ENCODE assay signal across 29 cellular contexts in genomic region chr15:38824719-38825118, GRCh38.
"Had no signal": no experiment of that assay in that cellular context is flagged by ENCODE, and none has a peak within 500 bp of the region (broad histone marks: within the 10 kb centered on the region; RNA-seq: fewer than 3 reads in every experiment).

No MANE protein-coding gene starts in this region.

- H3K4me3 ChIP-seq: stomach, suprapubic skin, testis, thoracic aorta, thyroid gland, tibial artery, tibial nerve, transverse colon, upper lobe of left lung, upper lobe of right lung, uterus, vagina had no signal

- H3K9me3 ChIP-seq: stomach, suprapubic skin, testis, thoracic aorta, thyroid gland, tibial artery, tibial nerve, transverse colon, upper lobe of left lung, upper lobe of right lung, uterus, vagina had no signal

- DNase-seq: stimulated activated CD4-positive, alpha-beta T cell treated with anti-CD3 and anti-CD28 coated beads, Interleukin-2, amount 100 ng/mL, for 48 hours; stimulated activated CD4-positive, alpha-beta T cell treated with anti-CD3 and anti-CD28 coated beads, Interleukin-4, amount 100 ng/mL, for 1 hour; stimulated activated CD4-positive, alpha-beta T cell treated with anti-CD3 and anti-CD28 coated beads, Interleukin-4, amount 100 ng/mL, for 24 hours; stimulated activated CD4-positive, alpha-beta T cell treated with anti-CD3 and anti-CD28 coated beads, Interleukin-4, amount 100 ng/mL, for 4 hours; stimulated activated CD8-positive, alpha-beta memory T cell treated with anti-CD3 and anti-CD28 coated beads, Interleukin-4, amount 100 ng/mL, for 48 hours; stimulated activated naive B cell treated with anti-CD40 and anti-IgM and Interleukin-4, amounts not matched to agents 10 μg/mL and 1 μg/mL and 100 μg/mL, for 72 hours; stimulated activated naive CD4-positive, alpha-beta T cell; stimulated activated naive CD4-positive, alpha-beta T cell treated with Interleukin-2 at 50 U/mL for 16 hours; stimulated activated naive CD8-positive, alpha-beta T cell treated with anti-CD3 and anti-CD28 coated beads, Interleukin-15, amount 100 ng/mL, for 72 hours; stimulated activated naive CD8-positive, alpha-beta T cell treated with anti-CD3 and anti-CD28 coated beads, Interleukin-15, Interleukin-2, amounts not matched to agents 100 U/mL and 50 U/mL, for 24 hours; stomach; substantia nigra; testis; thyroid gland; tibial artery; transverse colon; trophoblast cell; upper lobe of left lung; upper lobe of right lung; uterus had no signal

- H3K27ac Mint-ChIP-seq: stimulated activated effector memory CD8-positive, alpha-beta T cell treated with anti-CD3 and anti-CD28 coated beads, Interleukin-12 subunit alpha, Interleukin-12 subunit beta, amount 100 ng/mL, for 72 hours; stimulated activated memory B cell treated with anti-CD40 and anti-IgM and Interleukin-4, amounts not matched to agents 10 μg/mL and 1 μg/mL and 100 μg/mL, for 72 hours; stimulated activated naive B cell treated with anti-CD40 and anti-IgM and Interleukin-4, amounts not matched to agents 10 μg/mL and 1 μg/mL and 100 μg/mL, for 72 hours; stimulated activated naive CD8-positive, alpha-beta T cell treated with anti-CD3 and anti-CD28 coated beads, Interleukin-15, amount 100 ng/mL, for 72 hours; stimulated activated naive CD8-positive, alpha-beta T cell treated with anti-CD3 and anti-CD28 coated beads, Interleukin-15, Interleukin-2, amounts not matched to agents 100 ng/mL and 50 ng/mL, for 24 hours; type B pancreatic cell had no signal

- ATAC-seq: stimulated activated effector memory CD8-positive, alpha-beta T cell treated with anti-CD3 and anti-CD28 coated beads, Interleukin-12 subunit alpha, Interleukin-12 subunit beta, amount 100 ng/mL, for 72 hours; stimulated activated memory B cell treated with anti-CD40 and anti-IgM and Interleukin-4, amounts not matched to agents 10 μg/mL and 1 μg/mL and 100 μg/mL, for 72 hours; stimulated activated naive B cell treated with anti-CD40 and anti-IgM and Interleukin-4, amounts not matched to agents 10 μg/mL and 1 μg/mL and 100 μg/mL, for 72 hours; stimulated activated naive CD8-positive, alpha-beta T cell treated with anti-CD3 and anti-CD28 coated beads, Interleukin-15, amount 100 ng/mL, for 72 hours; stimulated activated naive CD8-positive, alpha-beta T cell treated with anti-CD3 and anti-CD28 coated beads, Interleukin-15, Interleukin-2, amounts not matched to agents 100 U/mL and 50 U/mL, for 24 hours; upper lobe of right lung had no signal

- H3K4me1 ChIP-seq: stomach, suprapubic skin, testis, thyroid gland, tibial nerve, transverse colon, upper lobe of left lung, uterus, vagina had no signal

- H3K9me3 Mint-ChIP-seq: stimulated activated effector memory CD8-positive, alpha-beta T cell treated with anti-CD3 and anti-CD28 coated beads, Interleukin-12 subunit alpha, Interleukin-12 subunit beta, amount 100 ng/mL, for 72 hours; stimulated activated memory B cell treated with anti-CD40 and anti-IgM and Interleukin-4, amounts not matched to agents 10 μg/mL and 1 μg/mL and 100 μg/mL, for 72 hours; stimulated activated naive CD8-positive, alpha-beta T cell treated with anti-CD3 and anti-CD28 coated beads, Interleukin-15, amount 100 ng/mL, for 72 hours; stimulated activated naive CD8-positive, alpha-beta T cell treated with anti-CD3 and anti-CD28 coated beads, Interleukin-15, Interleukin-2, amounts not matched to agents 100 ng/mL and 50 ng/mL, for 24 hours; type B pancreatic cell had no signal

- H3K36me3 ChIP-seq: stomach, suprapubic skin, thoracic aorta, thyroid gland, tibial artery, tibial nerve, transverse colon, upper lobe of left lung, upper lobe of right lung, uterus, vagina had no signal

- H3K36me3 Mint-ChIP-seq: stimulated activated effector memory CD8-positive, alpha-beta T cell treated with anti-CD3 and anti-CD28 coated beads, Interleukin-12 subunit alpha, Interleukin-12 subunit beta, amount 100 ng/mL, for 72 hours; stimulated activated memory B cell treated with anti-CD40 and anti-IgM and Interleukin-4, amounts not matched to agents 10 μg/mL and 1 μg/mL and 100 μg/mL, for 72 hours; stimulated activated naive B cell treated with anti-CD40 and anti-IgM and Interleukin-4, amounts not matched to agents 10 μg/mL and 1 μg/mL and 100 μg/mL, for 72 hours; type B pancreatic cell had no signal

- H3K4me1 Mint-ChIP-seq: stimulated activated effector memory CD8-positive, alpha-beta T cell treated with anti-CD3 and anti-CD28 coated beads, Interleukin-12 subunit alpha, Interleukin-12 subunit beta, amount 100 ng/mL, for 72 hours; stimulated activated memory B cell treated with anti-CD40 and anti-IgM and Interleukin-4, amounts not matched to agents 10 μg/mL and 1 μg/mL and 100 μg/mL, for 72 hours; stimulated activated naive B cell treated with anti-CD40 and anti-IgM and Interleukin-4, amounts not matched to agents 10 μg/mL and 1 μg/mL and 100 μg/mL, for 72 hours; stimulated activated naive CD8-positive, alpha-beta T cell treated with anti-CD3 and anti-CD28 coated beads, Interleukin-15, amount 100 ng/mL, for 72 hours had no signal

- FAIRE-seq: urothelium cell line had no signal

- H3K27me3 ChIP-seq: stomach, suprapubic skin, testis, thyroid gland, tibial artery, tibial nerve, transverse colon, upper lobe of left lung, upper lobe of right lung, uterus, vagina had no signal

- H3K27ac ChIP-seq: stomach, suprapubic skin, testis, thoracic aorta, thyroid gland, tibial artery, tibial nerve, transverse colon, upper lobe of left lung, upper lobe of right lung, uterus, vagina had no signal

- H3K4me3 Mint-ChIP-seq: stimulated activated effector memory CD8-positive, alpha-beta T cell treated with anti-CD3 and anti-CD28 coated beads, Interleukin-12 subunit alpha, Interleukin-12 subunit beta, amount 100 ng/mL, for 72 hours; stimulated activated memory B cell treated with anti-CD40 and anti-IgM and Interleukin-4, amounts not matched to agents 10 μg/mL and 1 μg/mL and 100 μg/mL, for 72 hours; stimulated activated naive B cell treated with anti-CD40 and anti-IgM and Interleukin-4, amounts not matched to agents 10 μg/mL and 1 μg/mL and 100 μg/mL, for 72 hours; stimulated activated naive CD8-positive, alpha-beta T cell treated with anti-CD3 and anti-CD28 coated beads, Interleukin-15, amount 100 ng/mL, for 72 hours; stimulated activated naive CD8-positive, alpha-beta T cell treated with anti-CD3 and anti-CD28 coated beads, Interleukin-15, Interleukin-2, amounts not matched to agents 100 ng/mL and 50 ng/mL, for 24 hours; type B pancreatic cell had no signal
